32 cellular contexts compared by ENCODE assay signal in genomic region chr1:193306430-193306829, GRCh38.
"Had no signal": no experiment of that assay in that cellular context is flagged by ENCODE, and none has a peak within 500 bp of the region (broad histone marks: within the 10 kb centered on the region; RNA-seq: fewer than 3 reads in every experiment).

No MANE protein-coding gene starts in this region.

- H3K4me1 ChIP-seq: adrenal gland, body of pancreas, breast epithelium had no signal

- H3K4me3 Mint-ChIP-seq: activated B cell treated with CpG ODN at 0.5 μM for 24 hours; activated CD4-positive, alpha-beta memory T cell treated with anti-CD3 and anti-CD28 coated beads for 36 hours; activated CD4-positive, alpha-beta T cell treated with anti-CD3 and anti-CD28 coated beads, Interleukin-2, amount 10 ng/mL, durations not matched to agents 24 days and 14 days; activated CD8-positive, alpha-beta T cell treated with anti-CD3 and anti-CD28 coated beads for 36 hours; activated naive CD4-positive, alpha-beta T cell treated with anti-CD3 and anti-CD28 coated beads, Interleukin-2, amount 10 ng/mL, durations not matched to agents 7 days and 5 days; activated naive CD8-positive, alpha-beta T cell treated with anti-CD3 and anti-CD28 coated beads for 36 hours; activated T-cell treated with anti-CD3 and anti-CD28 coated beads, Interleukin-2, amount 50 U/mL, for 4 hours; activated T-cell treated with anti-CD3 and anti-CD28 coated beads, Interleukin-2, amount 50 U/mL, for 72 hours; activated T-helper 1 cell treated with anti-CD3 and anti-CD28 coated beads, Interleukin-12 subunit alpha, Interleukin-12 subunit beta, Interleukin-2, Interleukin-4 antibody, amounts not matched to agents 30 ng/mL and 10 ng/mL and 1 ng/mL, durations not matched to agents 14 hours and 24 hours and 36 hours; activated T-helper 17 cell treated with anti-CD3 and anti-CD28 coated beads, Interleukin-2, amount 50 U/mL, for 72 hours; T-cell; T-helper 2 cell treated with Interferon-gamma antibody and Interleukin-4, amounts not matched to agents 5 μg/mL and 100 μg/mL, for 36 hours had no signal

- H3K4me3 ChIP-seq: adrenal gland, body of pancreas, breast epithelium had no signal

- H3K9me3 Mint-ChIP-seq: activated B cell treated with CpG ODN at 0.5 μM for 24 hours; activated CD4-positive, alpha-beta memory T cell treated with anti-CD3 and anti-CD28 coated beads for 36 hours; activated CD4-positive, alpha-beta T cell treated with anti-CD3 and anti-CD28 coated beads, Interleukin-2, amount 10 ng/mL, durations not matched to agents 24 days and 14 days; activated CD8-positive, alpha-beta T cell treated with anti-CD3 and anti-CD28 coated beads for 36 hours; activated naive CD4-positive, alpha-beta T cell treated with anti-CD3 and anti-CD28 coated beads, Interleukin-2, amount 10 ng/mL, durations not matched to agents 7 days and 5 days; activated naive CD4-positive, alpha-beta T cell treated with anti-CD3 and anti-CD28 coated beads, Interleukin-2, amount 50 U/mL, for 72 hours; activated naive CD8-positive, alpha-beta T cell treated with anti-CD3 and anti-CD28 coated beads for 36 hours; activated T-cell treated with anti-CD3 and anti-CD28 coated beads, Interleukin-2, amount 50 U/mL, for 4 hours; activated T-cell treated with anti-CD3 and anti-CD28 coated beads, Interleukin-2, amount 50 U/mL, for 72 hours; activated T-helper 1 cell treated with anti-CD3 and anti-CD28 coated beads, Interleukin-12 subunit alpha, Interleukin-12 subunit beta, Interleukin-2, Interleukin-4 antibody, amounts not matched to agents 30 ng/mL and 10 ng/mL and 1 ng/mL, durations not matched to agents 14 hours and 24 hours and 36 hours; activated T-helper 17 cell treated with anti-CD3 and anti-CD28 coated beads, Interleukin-2, amount 50 U/mL, for 72 hours; T-cell; T-helper 2 cell treated with Interferon-gamma antibody and Interleukin-4, amounts not matched to agents 5 μg/mL and 100 μg/mL, for 36 hours had no signal

- ATAC-seq: activated CD8-positive, alpha-beta T cell treated with anti-CD3 and anti-CD28 coated beads for 36 hours; activated naive CD4-positive, alpha-beta T cell treated with anti-CD3 and anti-CD28 coated beads, Interleukin-2, amount 50 U/mL, for 72 hours; activated T-cell treated with anti-CD3 and anti-CD28 coated beads, Interleukin-2, amount 50 U/mL, for 4 hours; activated T-cell treated with anti-CD3 and anti-CD28 coated beads, Interleukin-2, amount 50 U/mL, for 72 hours; activated T-helper 17 cell treated with anti-CD3 and anti-CD28 coated beads, Interleukin-2, amount 50 U/mL, for 72 hours; body of pancreas; T-cell had no signal

- H3K36me3 Mint-ChIP-seq: activated CD4-positive, alpha-beta memory T cell treated with anti-CD3 and anti-CD28 coated beads for 36 hours; activated naive CD4-positive, alpha-beta T cell treated with anti-CD3 and anti-CD28 coated beads, Interleukin-2, amount 10 ng/mL, durations not matched to agents 7 days and 5 days; activated naive CD4-positive, alpha-beta T cell treated with anti-CD3 and anti-CD28 coated beads, Interleukin-2, amount 50 U/mL, for 72 hours; activated naive CD8-positive, alpha-beta T cell treated with anti-CD3 and anti-CD28 coated beads for 36 hours; T-cell had no signal

- H3K4me1 Mint-ChIP-seq: activated B cell treated with CpG ODN at 0.5 μM for 24 hours had no signal

- DNase-seq: activated B cell treated with CpG ODN at 0.5 μM for 24 hours; activated CD4-positive, alpha-beta memory T cell treated with anti-CD3 and anti-CD28 coated beads for 36 hours; activated CD4-positive, alpha-beta T cell treated with anti-CD3 and anti-CD28 coated beads for 4 hours; activated CD4-positive, alpha-beta T cell treated with anti-CD3 and anti-CD28 coated beads, Interleukin-2, amount 10 ng/mL, durations not matched to agents 24 days and 14 days; activated CD4-positive, alpha-beta T cell treated with anti-CD3 and anti-CD28 coated beads, Interleukin-2, amount 50 U/mL, for 1 hour; activated CD4-positive, alpha-beta T cell treated with anti-CD3 and anti-CD28 coated beads, Interleukin-2, amount 50 U/mL, for 4 hours; activated CD4-positive, CD25-positive, alpha-beta regulatory T cell treated with anti-CD3 and anti-CD28 coated beads, Interleukin-2, amount 50 U/mL, for 72 hours; activated CD8-positive, alpha-beta memory T cell treated with anti-CD3 and anti-CD28 coated beads, Interleukin-2, amount 50 U/mL, for 4 hours; activated CD8-positive, alpha-beta T cell treated with anti-CD3 and anti-CD28 coated beads for 36 hours; activated effector memory CD4-positive, alpha-beta T cell treated with anti-CD3 and anti-CD28 coated beads, Interleukin-2, amount 50 U/mL, for 16 hours; activated gamma-delta T cell treated with Interleukin-2 at 50 U/mL for 16 hours; activated naive CD4-positive, alpha-beta T cell treated with anti-CD3 and anti-CD28 coated beads, Interleukin-2, amount 10 ng/mL, durations not matched to agents 7 days and 5 days; activated naive CD4-positive, alpha-beta T cell treated with Interleukin-2 at 50 U/mL for 16 hours; activated naive CD8-positive, alpha-beta T cell treated with anti-CD3 and anti-CD28 coated beads for 36 hours; activated T-cell treated with anti-CD3 and anti-CD28 coated beads for 4 hours; activated T-cell treated with anti-CD3 and anti-CD28 coated beads, Interleukin-2, amount 50 U/mL, for 1 hour; activated T-cell treated with anti-CD3 and anti-CD28 coated beads, Interleukin-2, amount 50 U/mL, for 4 hours; activated T-cell treated with anti-CD3 and anti-CD28 coated beads, Interleukin-2, amount 50 U/mL, for 72 hours; adrenal gland; amniotic stem cell; aorta; body of pancreas; brain microvascular endothelial cell; central memory CD4-positive, alpha-beta T cell; T-cell; T-helper 2 cell; T-helper 9 cell had no signal

- H3K27ac ChIP-seq: adrenal gland, body of pancreas, brain microvascular endothelial cell, breast epithelium had no signal

- H3K9me3 ChIP-seq: adrenal gland, body of pancreas, breast epithelium had no signal

- H3K27me3 Mint-ChIP-seq: activated CD4-positive, alpha-beta memory T cell treated with anti-CD3 and anti-CD28 coated beads for 36 hours; activated CD8-positive, alpha-beta T cell treated with anti-CD3 and anti-CD28 coated beads for 36 hours; activated naive CD4-positive, alpha-beta T cell treated with anti-CD3 and anti-CD28 coated beads, Interleukin-2, amount 10 ng/mL, durations not matched to agents 7 days and 5 days; activated naive CD8-positive, alpha-beta T cell treated with anti-CD3 and anti-CD28 coated beads for 36 hours; activated T-helper 17 cell treated with anti-CD3 and anti-CD28 coated beads, Interleukin-2, amount 50 U/mL, for 72 hours; T-cell had no signal

- H3K27ac Mint-ChIP-seq: activated B cell treated with CpG ODN at 0.5 μM for 24 hours; activated CD4-positive, alpha-beta memory T cell treated with anti-CD3 and anti-CD28 coated beads for 36 hours; activated CD4-positive, alpha-beta T cell treated with anti-CD3 and anti-CD28 coated beads, Interleukin-2, amount 10 ng/mL, durations not matched to agents 24 days and 14 days; activated CD8-positive, alpha-beta T cell treated with anti-CD3 and anti-CD28 coated beads for 36 hours; activated naive CD4-positive, alpha-beta T cell treated with anti-CD3 and anti-CD28 coated beads, Interleukin-2, amount 10 ng/mL, durations not matched to agents 7 days and 5 days; activated naive CD4-positive, alpha-beta T cell treated with anti-CD3 and anti-CD28 coated beads, Interleukin-2, amount 50 U/mL, for 72 hours; activated naive CD8-positive, alpha-beta T cell treated with anti-CD3 and anti-CD28 coated beads for 36 hours; activated T-cell treated with anti-CD3 and anti-CD28 coated beads, Interleukin-2, amount 50 U/mL, for 72 hours; activated T-helper 1 cell treated with anti-CD3 and anti-CD28 coated beads, Interleukin-12 subunit alpha, Interleukin-12 subunit beta, Interleukin-2, Interleukin-4 antibody, amounts not matched to agents 30 ng/mL and 10 ng/mL and 1 ng/mL, durations not matched to agents 14 hours and 24 hours and 36 hours; activated T-helper 17 cell treated with anti-CD3 and anti-CD28 coated beads, Interleukin-2, amount 50 U/mL, for 72 hours; T-cell; T-helper 2 cell treated with Interferon-gamma antibody and Interleukin-4, amounts not matched to agents 5 μg/mL and 100 μg/mL, for 36 hours had no signal

- H3K27me3 ChIP-seq: adrenal gland, body of pancreas, brain microvascular endothelial cell, breast epithelium had no signal

- H3K36me3 ChIP-seq: adrenal gland, brain microvascular endothelial cell, breast epithelium had no signal
